ENCODE assay signal across 25 cellular contexts in genomic region chr12:34393821-34394150, GRCh38.
A peak's percentile ranks its signal among the peaks of the same experiment; 100 is the strongest.
DNase-seq lines count a peak whose midpoint lies in the region; TF ChIP-seq lines count a peak whose summit lies in the region.
"Had no signal": no experiment of that assay in that cellular context is flagged by ENCODE, and none has a peak within 500 bp of the region (broad histone marks: within the 10 kb centered on the region; RNA-seq: fewer than 3 reads in every experiment).

No MANE protein-coding gene starts in this region.

- DNase-seq in BE2C, result peak; percentile 3
- DNase-seq in GM10248 (ENCODE audit: extremely low spot score), result peak; percentile 8
- peak; percentile 6 for DNase-seq in colonic mucosa
- peak; percentile 69 for DNase-seq in osteocyte (ENCODE audit: extremely low spot score, unreplicated experiment)
- no peak for DNase-seq in COLO829 (ENCODE audit: low spot score)
- DNase-seq in NCI-H1105 treated with DMSO at 0.1 percent for 48 hours (lab: John Stamatoyannopoulos, UW), result no peak
- DNase-seq in germinal center (ENCODE audit: low spot score), result no peak
- no peak for DNase-seq in putamen (ENCODE audit: low spot score)
- DNase-seq: activated CD4-positive, alpha-beta T cell treated with anti-CD3 and anti-CD28 coated beads, Interleukin-2, amount 50 U/mL, for 48 hours; C1 segment of cervical spinal cord; caudate nucleus; COR-L47; DMS53; foreskin fibroblast; KBM-7; mesenchymal stem cell; NCI-H1092; NCI-H187; NCI-H2171 treated with DMSO at 0.1 percent for 48 hours; NCI-H510A treated with DMSO at 0.1 percent for 48 hours; substantia nigra had no signal

- no peak overlapping the region for H3K27ac ChIP-seq in colonic mucosa
- H3K27ac ChIP-seq: SJSA1 had no signal

- no peaks in the 10 kb centered on the region for H3K36me3 Mint-ChIP-seq in osteocyte (ENCODE audit: unreplicated experiment)
- H3K36me3 Mint-ChIP-seq: activated naive CD8-positive, alpha-beta T cell treated with anti-CD3 and anti-CD28 coated beads, Interleukin-2, amount 10 ng/mL, durations not matched to agents 7 days and 5 days; stimulated activated memory B cell treated with anti-CD40 and anti-IgM and Interleukin-4, amounts not matched to agents 10 μg/mL and 1 μg/mL and 100 μg/mL, for 72 hours had no signal

- H3K27me3 ChIP-seq in BE2C (no peaks in the 10 kb centered on the region), colonic mucosa (no peaks in the 10 kb centered on the region)
- H3K27me3 ChIP-seq: SJSA1 had no signal

- H3K4me1 ChIP-seq in BE2C (no peaks in the 10 kb centered on the region), colonic mucosa (no peaks in the 10 kb centered on the region)
- H3K4me1 ChIP-seq: SJSA1 had no signal

- H3K9me3 ChIP-seq in BE2C (no peaks in the 10 kb centered on the region), colonic mucosa (no peaks in the 10 kb centered on the region)

- H3K36me3 ChIP-seq in BE2C, result no peaks in the 10 kb centered on the region
- H3K36me3 ChIP-seq in colonic mucosa, result no peaks in the 10 kb centered on the region
- H3K36me3 ChIP-seq: SJSA1 had no signal

- H3K27me3 Mint-ChIP-seq in osteocyte (ENCODE audit: unreplicated experiment), result no peaks in the 10 kb centered on the region
- H3K27me3 Mint-ChIP-seq: activated naive CD8-positive, alpha-beta T cell treated with anti-CD3 and anti-CD28 coated beads, Interleukin-2, amount 10 ng/mL, durations not matched to agents 7 days and 5 days had no signal

- no peak overlapping the region for H3K4me3 ChIP-seq in BE2C (ENCODE audit: low read depth, low read length)
- H3K4me3 ChIP-seq in colonic mucosa, result no peak overlapping the region
- H3K4me3 ChIP-seq: SJSA1 had no signal

- intact Hi-C loops in colonic mucosa (cut with DNase I), result no loop called here

- H3K9ac ChIP-seq in colonic mucosa (ENCODE audit: low read depth in 2 of 2, low read length in 2 of 2), result no peak overlapping the region

- no peak for TF ChIP-seq CTCF in BE2C (IDR thresholded peaks at IDR 0.05; ENCODE audit: low read depth, low read length)
- no peak for TF ChIP-seq CTCF in GM10248 (IDR thresholded peaks at IDR 0.05; ENCODE audit: control extremely low read depth, extremely low read depth, low read depth, missing control alignments)
- no peak for TF ChIP-seq CTCF in colonic mucosa (IDR thresholded peaks at IDR 0.05)
- no peak for TF ChIP-seq CTCF in osteocyte (IDR thresholded peaks at IDR 0.05)

- POLR2A ChIA-PET in GM10248 (lab: Yijun Ruan, JAX), result no interaction called here

- H3K4me3 Mint-ChIP-seq in osteocyte (ENCODE audit: unreplicated experiment), result no peak overlapping the region
- H3K4me3 Mint-ChIP-seq: activated naive CD8-positive, alpha-beta T cell treated with anti-CD3 and anti-CD28 coated beads, Interleukin-2, amount 10 ng/mL, durations not matched to agents 7 days and 5 days; neural crest cell; stimulated activated memory B cell treated with anti-CD40 and anti-IgM and Interleukin-4, amounts not matched to agents 10 μg/mL and 1 μg/mL and 100 μg/mL, for 72 hours had no signal

- CTCF ChIA-PET in GM10248 (lab: Yijun Ruan, JAX), result no interaction called here

- H3K27ac Mint-ChIP-seq in osteocyte (ENCODE audit: unreplicated experiment), result no peak overlapping the region
- H3K27ac Mint-ChIP-seq: activated naive CD8-positive, alpha-beta T cell treated with anti-CD3 and anti-CD28 coated beads, Interleukin-2, amount 10 ng/mL, durations not matched to agents 7 days and 5 days; stimulated activated memory B cell treated with anti-CD40 and anti-IgM and Interleukin-4, amounts not matched to agents 10 μg/mL and 1 μg/mL and 100 μg/mL, for 72 hours had no signal

- H3K4me1 Mint-ChIP-seq in osteocyte (ENCODE audit: unreplicated experiment), result no peaks in the 10 kb centered on the region
- H3K4me1 Mint-ChIP-seq: activated naive CD8-positive, alpha-beta T cell treated with anti-CD3 and anti-CD28 coated beads, Interleukin-2, amount 10 ng/mL, durations not matched to agents 7 days and 5 days; neural crest cell; stimulated activated memory B cell treated with anti-CD40 and anti-IgM and Interleukin-4, amounts not matched to agents 10 μg/mL and 1 μg/mL and 100 μg/mL, for 72 hours had no signal

- H3K9me3 Mint-ChIP-seq in osteocyte (ENCODE audit: unreplicated experiment), result no peaks in the 10 kb centered on the region
- H3K9me3 Mint-ChIP-seq: neural crest cell had no signal

Comparison
In these comparisons a context has a peak if more than half of its experiments do, and no peak if none do; other contexts are left out.
1. DNase-seq: peak in BE2C (single experiment), GM10248 (single experiment), colonic mucosa (single experiment) and osteocyte (single experiment); none in COLO829 (single experiment), NCI-H1105 treated with DMSO at 0.1 percent for 48 hours (single experiment), germinal center (single experiment) and putamen (single experiment).